8 cellular contexts compared by ENCODE assay signal in genomic region chr10:133373104-133373624, GRCh38.
DNase-seq lines count a peak whose midpoint lies in the region; ATAC-seq lines count a peak whose summit lies in the region.

TSS of gene ECHS1 (minus strand) at chr10:133373354. CDS start at chr10:133373333, 21 bp downstream.

- peak; percentile 94 for ATAC-seq in GM19025 (IDR thresholded peaks at IDR 0.05; ENCODE audit: low read depth, unreplicated experiment)
- peak; percentile 97 for ATAC-seq in HG03280 (IDR thresholded peaks at IDR 0.05; ENCODE audit: unreplicated experiment)

- peak; percentile 99 for DNase-seq in AG08395 (ENCODE audit: low spot score)
- DNase-seq in NCI-H345 (lab: John Stamatoyannopoulos, UW), result peak; percentile 90
- DNase-seq in activated CD4-positive, CD25-positive, alpha-beta regulatory T cell treated with anti-CD3 and anti-CD28 coated beads, Interleukin-2, amount 50 U/mL, for 16 hours (ENCODE audit: low read depth, low spot score), result peak; percentile 82
- peak; percentile 88 for DNase-seq in central memory CD4-positive, alpha-beta T cell
- DNase-seq in islet precursor cell, result peak; percentile 97
- DNase-seq in stimulated activated CD4-positive, alpha-beta T cell treated with anti-CD3 and anti-CD28 coated beads, Interleukin-12 subunit alpha, Interleukin-12 subunit beta, amount 100 ng/mL, for 4 hours, result peak; percentile 95

Comparison
In these comparisons a context has a peak if more than half of its experiments do, and no peak if none do; other contexts are left out.
1. Peak in every context shown above with its lines: DNase-seq and ATAC-seq.